In the genomic region with DNA sequence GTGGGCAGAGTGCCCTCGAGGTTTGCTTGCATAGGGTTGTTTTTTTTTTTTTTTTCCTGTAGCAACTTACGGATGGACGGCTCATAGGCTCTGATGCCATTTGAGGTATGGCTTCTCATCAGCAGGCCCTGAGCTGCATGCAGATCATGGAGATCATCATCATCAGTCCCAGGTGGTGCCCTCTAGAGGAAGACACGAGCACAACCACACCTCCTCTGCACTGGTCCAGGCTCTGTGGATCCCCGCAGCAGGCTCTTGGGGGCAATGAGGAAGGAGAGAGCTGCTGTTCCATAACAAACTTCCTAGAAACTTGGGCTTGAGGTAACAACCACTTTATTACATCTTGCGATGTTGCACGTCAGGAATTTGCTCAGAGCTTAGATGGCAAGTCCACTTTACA, we compare ENCODE assay signal across 1 cellular context.
TF ChIP-seq lines count a peak whose summit lies in the region.

No MANE protein-coding gene starts in this region.

TF ChIP-seq in SK-N-SH, 30 proteins besides CTCF, POLR2A, EP300 and RAD21 (continued from another document):
- TF ChIP-seq RCOR1 (IDR thresholded peaks at IDR 0.05; ENCODE audit: low read length) (no peak), ELF1 (IDR thresholded peaks at IDR 0.05) (no peak), TCF12 (IDR thresholded peaks at IDR 0.05) (no peak)
- TF ChIP-seq, protein P1, sequence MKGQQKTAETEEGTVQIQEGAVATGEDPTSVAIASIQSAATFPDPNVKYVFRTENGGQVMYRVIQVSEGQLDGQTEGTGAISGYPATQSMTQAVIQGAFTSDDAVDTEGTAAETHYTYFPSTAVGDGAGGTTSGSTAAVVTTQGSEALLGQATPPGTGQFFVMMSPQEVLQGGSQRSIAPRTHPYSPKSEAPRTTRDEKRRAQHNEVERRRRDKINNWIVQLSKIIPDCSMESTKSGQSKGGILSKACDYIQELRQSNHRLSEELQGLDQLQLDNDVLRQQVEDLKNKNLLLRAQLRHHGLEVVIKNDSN (IDR thresholded peaks at IDR 0.05; ENCODE audit: borderline replicate concordance, low read depth) = no peak
TF ChIP-seq in SK-N-SH: peak in this region for 0.
